Comparison of ENCODE assay signal across 13 cellular contexts in genomic region chr11:12269104-12269441, GRCh38.
DNase-seq lines count a peak whose midpoint lies in the region; ATAC-seq, FAIRE-seq and TF ChIP-seq lines count a peak whose summit lies in the region.
"Had no signal": no experiment of that assay in that cellular context is flagged by ENCODE, and none has a peak within 500 bp of the region (broad histone marks: within the 10 kb centered on the region; RNA-seq: fewer than 3 reads in every experiment).

No MANE protein-coding gene starts in this region.

- no peak overlapping the region for H3K27ac ChIP-seq in suprapubic skin
- no peak overlapping the region for H3K27ac ChIP-seq in CD8-positive, alpha-beta memory T cell (ENCODE audit: low read depth, low read length)
- H3K27ac ChIP-seq: 22Rv1 had no signal

- CTCF ChIA-PET in CD8-positive, alpha-beta memory T cell (lab: Charles Lee), result interaction anchor here (1.1 kb wide), 1 partner anchor 12 kb away, joined by 3 read pairs; no protein-coding TSS in a partner anchor

- TF ChIP-seq POLR2A in suprapubic skin (IDR thresholded peaks at IDR 0.05), result no peak

- H3K4me3 Mint-ChIP-seq in CD8-positive, alpha-beta memory T cell, result no peak overlapping the region

- no peaks in the 10 kb centered on the region for H3K9me3 Mint-ChIP-seq in CD8-positive, alpha-beta memory T cell

- peaks cover 7% of the 10 kb centered on the region for H3K4me1 ChIP-seq in suprapubic skin
- no peaks in the 10 kb centered on the region for H3K4me1 ChIP-seq in CD8-positive, alpha-beta memory T cell (ENCODE audit: insufficient read depth, low read length)

- no peaks in the 10 kb centered on the region for H3K27me3 ChIP-seq in suprapubic skin
- H3K27me3 ChIP-seq in CD8-positive, alpha-beta memory T cell (ENCODE audit: insufficient read depth, low read length, poor library complexity, severe bottlenecking), result no peaks in the 10 kb centered on the region

- ATAC-seq in esophagus mucosa, result peak; percentile 18
- ATAC-seq: stimulated activated naive CD8-positive, alpha-beta T cell treated with anti-CD3 and anti-CD28 coated beads, Interleukin-15, Interleukin-2, amounts not matched to agents 100 U/mL and 50 U/mL, for 24 hours had no signal

- 64% methylated on average over 3 of the region's 3 CpGs for WGBS in suprapubic skin

- no peak overlapping the region for H3K4me3 ChIP-seq in suprapubic skin
- H3K4me3 ChIP-seq in CD8-positive, alpha-beta memory T cell (ENCODE audit: low read length), result no peak overlapping the region

- TF ChIP-seq CTCF in suprapubic skin (IDR thresholded peaks at IDR 0.05), result no peak

- no peak for FAIRE-seq in urothelium cell line (lab: Jason Lieb, UNC)

- DNase-seq in DMS 273 (lab: John Stamatoyannopoulos, UW; ENCODE audit: unreplicated experiment), result peak; percentile 12
- DNase-seq in DMS 273 treated with DMSO at 0.1 percent for 48 hours (lab: John Stamatoyannopoulos, UW), result no peak
- DNase-seq in lung microvascular endothelial cell (ENCODE audit: low read depth in 2 of 2), result peak; percentile 30 to 57
- DNase-seq in urothelium cell line (ENCODE audit: low spot score), result peak; percentile 79
- no peak for DNase-seq in suprapubic skin (ENCODE audit: low spot score in 2 of 2)
- no peak for DNase-seq in activated T-cell treated with anti-CD3 and anti-CD28 coated beads, Interleukin-2, amount 50 U/mL, for 1 hour
- no peak for DNase-seq in CD8-positive, alpha-beta memory T cell
- DNase-seq: anterior cingulate cortex; NCI-H1092 treated with DMSO at 0.1 percent for 48 hours; SHP77; stimulated activated naive CD8-positive, alpha-beta T cell treated with anti-CD3 and anti-CD28 coated beads, Interleukin-15, Interleukin-2, amounts not matched to agents 100 U/mL and 50 U/mL, for 24 hours had no signal

- H3K9me3 ChIP-seq in suprapubic skin, result no peaks in the 10 kb centered on the region
- H3K9me3 ChIP-seq in CD8-positive, alpha-beta memory T cell (ENCODE audit: low read length), result no peaks in the 10 kb centered on the region

- H3K27me3 Mint-ChIP-seq in CD8-positive, alpha-beta memory T cell, result no peaks in the 10 kb centered on the region

- H3K4me1 Mint-ChIP-seq in CD8-positive, alpha-beta memory T cell, result no peaks in the 10 kb centered on the region

- H3K27ac Mint-ChIP-seq in CD8-positive, alpha-beta memory T cell, result no peak overlapping the region

- peaks cover 0 to 7% (median 3%) of the 10 kb centered on the region in 3 donors for H3K36me3 Mint-ChIP-seq in CD8-positive, alpha-beta memory T cell

- peaks cover 7% of the 10 kb centered on the region for H3K36me3 ChIP-seq in suprapubic skin
- H3K36me3 ChIP-seq in CD8-positive, alpha-beta memory T cell (ENCODE audit: insufficient read depth, low read length), result no peaks in the 10 kb centered on the region

- no peak for TF ChIP-seq EP300 in suprapubic skin (IDR thresholded peaks at IDR 0.05)

- POLR2A ChIA-PET in CD8-positive, alpha-beta memory T cell (lab: Charles Lee), result no interaction called here

Comparison
In these comparisons a context has a peak if more than half of its experiments do, and no peak if none do; other contexts are left out.
1. DNase-seq: peak in DMS 273 (single experiment), lung microvascular endothelial cell (2 of 2) and urothelium cell line (single experiment); none in DMS 273 treated with DMSO at 0.1 percent for 48 hours (single experiment), suprapubic skin (0 of 2), activated T-cell treated with anti-CD3 and anti-CD28 coated beads, Interleukin-2, amount 50 U/mL, for 1 hour (single experiment) and CD8-positive, alpha-beta memory T cell (0 of 5).